26 cellular contexts compared by ENCODE assay signal in genomic region chr16:46719528-46719927, GRCh38. TPM values are rescaled to one million over a fixed set of nuclear protein-coding genes. Genes with fewer than 3 reads are reported as not detected.
"Had no signal": no experiment of that assay in that cellular context is flagged by ENCODE, and none has a peak within 500 bp of the region (broad histone marks: within the 10 kb centered on the region; RNA-seq: fewer than 3 reads in every experiment).

No MANE protein-coding gene starts in this region.

- H3K27ac Mint-ChIP-seq: dendritic cell treated with granulocyte-macrophage colony-stimulating factor and Interleukin-4, amounts not matched to agents 40 ng/mL and 50 ng/mL, for 4 days; effector memory CD8-positive, alpha-beta T cell; endodermal cell had no signal

- ATAC-seq: effector memory CD8-positive, alpha-beta T cell; esophagus mucosa; foreskin keratinocyte; gastrocnemius medialis; gastroesophageal sphincter; heart left ventricle; heart right ventricle had no signal

- H3K27me3 Mint-ChIP-seq: dendritic cell treated with granulocyte-macrophage colony-stimulating factor and Interleukin-4, amounts not matched to agents 40 ng/mL and 50 ng/mL, for 4 days had no signal

- DNase-seq: colonic mucosa; cortex of kidney; dermis blood vessel endothelial cell; dorsolateral prefrontal cortex; effector CD4-positive, alpha-beta T cell; effector CD8-positive, alpha-beta T cell; effector memory CD4-positive, alpha-beta T cell; effector memory CD8-positive, alpha-beta T cell; endodermal cell; erythroblast; esophagus squamous epithelium; foreskin fibroblast; foreskin keratinocyte; foreskin melanocyte; gastrocnemius medialis; glutamatergic neuron; heart left ventricle; heart right ventricle had no signal

- FAIRE-seq: colon, endometrium, endothelial cell of umbilical vein, frontal cortex had no signal

- H3K4me3 Mint-ChIP-seq: dendritic cell treated with granulocyte-macrophage colony-stimulating factor and Interleukin-4, amounts not matched to agents 40 ng/mL and 50 ng/mL, for 4 days; effector memory CD8-positive, alpha-beta T cell; endodermal cell had no signal

- H3K9me3 Mint-ChIP-seq: dendritic cell treated with granulocyte-macrophage colony-stimulating factor and Interleukin-4, amounts not matched to agents 40 ng/mL and 50 ng/mL, for 4 days; effector memory CD8-positive, alpha-beta T cell had no signal

- H3K4me1 Mint-ChIP-seq: endodermal cell had no signal

RNA-seq across cellular contexts. Expression of gene MYLK3, which starts 28.6 kb away (rescaled TPM):
- total RNA-seq: endothelial cell of umbilical vein, epithelial cell of proximal tubule had no signal
- polyA plus RNA-seq: endothelial cell of umbilical vein, foreskin keratinocyte had no signal
